ENCODE assay signal across 27 cellular contexts in genomic region chr3:185705498-185705897, GRCh38.
"Had no signal": no experiment of that assay in that cellular context is flagged by ENCODE, and none has a peak within 500 bp of the region (broad histone marks: within the 10 kb centered on the region; RNA-seq: fewer than 3 reads in every experiment).

No MANE protein-coding gene starts in this region.

- H3K4me3 ChIP-seq: colonic mucosa, coronary artery, dorsolateral prefrontal cortex, esophagus muscularis mucosa, esophagus squamous epithelium, gastrocnemius medialis, gastroesophageal sphincter, heart left ventricle, heart right ventricle had no signal

- FAIRE-seq: colon, endometrium, frontal cortex had no signal

- ATAC-seq: effector memory CD8-positive, alpha-beta T cell; esophagus mucosa; foreskin keratinocyte; gastrocnemius medialis; gastroesophageal sphincter; heart left ventricle; heart right ventricle had no signal

- H3K36me3 ChIP-seq: colonic mucosa, esophagus muscularis mucosa, esophagus squamous epithelium, gastrocnemius medialis, gastroesophageal sphincter, heart left ventricle, heart right ventricle had no signal

- DNase-seq: colonic mucosa; cortex of kidney; dermis blood vessel endothelial cell; dorsolateral prefrontal cortex; effector CD4-positive, alpha-beta T cell; effector CD8-positive, alpha-beta T cell; effector memory CD4-positive, alpha-beta T cell; effector memory CD8-positive, alpha-beta T cell; erythroblast; esophagus squamous epithelium; foreskin fibroblast; foreskin keratinocyte; foreskin melanocyte; gastrocnemius medialis; glutamatergic neuron; head of caudate nucleus; heart left ventricle; heart right ventricle had no signal

- H3K27me3 ChIP-seq: colonic mucosa, foreskin keratinocyte, heart left ventricle, heart right ventricle had no signal

- H3K4me3 Mint-ChIP-seq: dendritic cell treated with granulocyte-macrophage colony-stimulating factor and Interleukin-4, amounts not matched to agents 40 ng/mL and 50 ng/mL, for 4 days; effector memory CD8-positive, alpha-beta T cell had no signal

- H3K9me3 ChIP-seq: colonic mucosa, esophagus muscularis mucosa, esophagus squamous epithelium, gastrocnemius medialis, gastroesophageal sphincter, heart left ventricle, heart right ventricle had no signal

- H3K27ac Mint-ChIP-seq: dendritic cell treated with granulocyte-macrophage colony-stimulating factor and Interleukin-4, amounts not matched to agents 40 ng/mL and 50 ng/mL, for 4 days; effector memory CD8-positive, alpha-beta T cell had no signal

- H3K27ac ChIP-seq: colonic mucosa, coronary artery, dorsolateral prefrontal cortex, epithelial cell of prostate, esophagus muscularis mucosa, esophagus squamous epithelium, foreskin keratinocyte, gastrocnemius medialis, gastroesophageal sphincter, heart left ventricle, heart right ventricle had no signal

- H3K4me1 ChIP-seq: colonic mucosa, esophagus muscularis mucosa, gastrocnemius medialis, gastroesophageal sphincter had no signal

- H3K9me3 Mint-ChIP-seq: dendritic cell treated with granulocyte-macrophage colony-stimulating factor and Interleukin-4, amounts not matched to agents 40 ng/mL and 50 ng/mL, for 4 days; effector memory CD8-positive, alpha-beta T cell had no signal
